Comparison of ENCODE assay signal across 3 cellular contexts in the genomic region with DNA sequence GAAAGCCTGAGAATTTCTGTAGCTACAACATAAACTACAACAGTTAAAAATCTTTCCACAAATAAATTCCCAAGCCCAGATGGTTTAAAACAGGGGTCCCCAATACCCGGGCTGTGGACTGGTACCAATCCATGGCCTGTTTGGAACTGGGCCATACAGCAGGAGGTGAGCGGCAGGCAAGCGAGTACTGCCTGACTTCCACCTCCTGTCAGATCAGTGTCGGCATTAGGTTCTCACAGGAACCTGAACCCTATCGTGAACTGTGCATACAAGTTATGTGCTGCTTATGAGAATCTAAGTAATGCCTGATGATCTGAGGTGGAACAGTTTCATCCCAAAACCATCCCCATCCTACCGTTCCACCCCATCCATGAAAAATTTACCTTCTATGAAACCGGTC.
"Had no signal": no experiment of that assay in that cellular context is flagged by ENCODE, and none has a peak within 500 bp of the region (broad histone marks: within the 10 kb centered on the region; RNA-seq: fewer than 3 reads in every experiment).

No MANE protein-coding gene starts in this region.

- ATAC-seq: GM12878 had no signal

- DNase-seq: GDM1, GF-D8 had no signal

- H3K4me3 ChIP-seq: GM12878 had no signal
